10 cellular contexts compared by ENCODE assay signal in the genomic region with DNA sequence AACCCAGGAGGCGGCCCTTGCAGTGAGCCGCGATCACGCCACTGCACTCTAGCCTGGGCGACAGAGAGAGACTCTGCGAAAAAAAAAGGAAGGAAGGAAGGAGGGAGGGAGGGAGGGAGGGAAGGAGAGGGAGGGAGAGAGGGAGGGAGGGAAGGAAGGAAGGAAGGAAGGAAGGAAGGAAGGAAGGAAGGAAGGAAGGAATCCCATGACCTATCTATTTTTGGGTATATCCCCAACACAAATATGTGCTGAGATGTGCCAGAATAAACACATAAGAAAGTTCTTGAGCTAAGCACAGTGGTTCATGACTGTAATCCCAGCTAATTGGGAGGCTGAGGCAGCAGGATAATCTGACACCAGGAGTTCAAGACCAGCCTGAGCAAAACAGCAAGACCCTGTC.
"Had no signal": no experiment of that assay in that cellular context is flagged by ENCODE, and none has a peak within 500 bp of the region (broad histone marks: within the 10 kb centered on the region; RNA-seq: fewer than 3 reads in every experiment).

No MANE protein-coding gene starts in this region.

- H3K4me3 ChIP-seq: GM23338, K562 had no signal

- FAIRE-seq: H1, H54, HTR-8/SVneo, K562 had no signal

- DNase-seq: H9, HCEC 1CT, HFFc6, IMR-90, KG1 had no signal
